Comparison of ENCODE assay signal across 14 cellular contexts in the genomic region with DNA sequence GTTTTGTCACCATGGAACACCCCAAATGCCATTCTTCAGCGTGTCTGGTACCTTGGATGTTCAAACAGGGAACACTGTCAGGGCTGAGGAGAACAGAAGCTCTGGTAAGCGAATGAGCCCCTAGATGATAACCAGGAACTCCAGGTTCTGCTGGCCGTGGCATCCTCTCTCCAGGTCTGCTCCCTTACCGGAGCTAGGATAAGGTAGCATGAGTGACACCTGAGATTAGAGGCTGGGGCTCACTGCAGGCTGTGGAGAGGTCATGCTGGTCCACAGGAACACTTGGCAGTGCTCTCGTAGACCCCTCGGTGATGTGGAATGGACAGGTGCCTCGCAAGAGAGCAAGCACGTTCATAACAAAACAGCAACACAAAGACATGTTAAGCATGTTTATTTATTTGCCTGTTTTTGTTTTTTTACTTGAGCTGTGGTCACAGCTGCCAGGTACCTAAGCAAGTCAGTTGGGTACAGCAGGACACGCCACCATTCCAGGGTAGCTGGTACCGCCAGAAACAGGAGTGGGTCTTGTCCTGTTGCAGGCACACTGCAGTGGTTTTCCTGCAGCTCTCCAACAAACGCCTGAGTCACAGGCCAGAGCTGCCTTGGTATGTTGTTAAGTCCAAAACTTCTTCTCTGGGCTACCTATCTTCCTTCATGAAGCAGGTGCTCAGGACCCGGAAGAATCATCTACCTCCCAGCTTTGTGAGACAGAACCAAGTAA. TPM values are rescaled to one million over a fixed set of nuclear protein-coding genes. Genes with fewer than 3 reads are reported as not detected.
A peak's percentile ranks its signal among the peaks of the same experiment; 100 is the strongest.
DNase-seq lines count a peak whose midpoint lies in the region; ATAC-seq and TF ChIP-seq lines count a peak whose summit lies in the region.
"Had no signal": no experiment of that assay in that cellular context is flagged by ENCODE, and none has a peak within 500 bp of the region (broad histone marks: within the 10 kb centered on the region; RNA-seq: fewer than 3 reads in every experiment).

No MANE protein-coding gene starts in this region.

- H3K27ac Mint-ChIP-seq in activated CD4-positive, alpha-beta memory T cell treated with anti-CD3 and anti-CD28 coated beads, Interleukin-2, amount 10 ng/mL, durations not matched to agents 7 days and 5 days, result peak overlapping the region; percentile 61

- no peak overlapping the region for H3K4ac ChIP-seq in mesenchymal stem cell (ENCODE audit: low read depth in 1 of 2, low read length in 2 of 2)

- H2BK15ac ChIP-seq in mesenchymal stem cell (ENCODE audit: low read depth, poor library complexity, severe bottlenecking), result no peak overlapping the region

- H3K4me1 ChIP-seq in left ventricle myocardium inferior (peaks cover 73% of the 10 kb centered on the region), mesenchymal stem cell (ENCODE audit: control insufficient read depth, insufficient read depth, low read depth, low read length) (peaks cover 37% of the 10 kb centered on the region), stomach (peaks cover 39 to 66% (median 63%) of the 10 kb centered on the region in 4 donors), upper lobe of right lung (peaks cover 25% of the 10 kb centered on the region)

- peaks cover 18% of the 10 kb centered on the region for H3K79me1 ChIP-seq in mesenchymal stem cell (replicated peaks; ENCODE audit: low read length, poor library complexity, severe bottlenecking)

- no peak overlapping the region for H2AFZ ChIP-seq in mesenchymal stem cell (ENCODE audit: low read depth, low read length)

- peaks cover 53% of the 10 kb centered on the region for H3K4me1 Mint-ChIP-seq in activated CD4-positive, alpha-beta memory T cell treated with anti-CD3 and anti-CD28 coated beads, Interleukin-2, amount 10 ng/mL, durations not matched to agents 7 days and 5 days

- H3K36me3 ChIP-seq in left ventricle myocardium inferior, result peaks cover 67% of the 10 kb centered on the region
- peaks cover 62 to 71% of the 10 kb centered on the region in 2 experiments for H3K36me3 ChIP-seq in mesenchymal stem cell (ENCODE audit: control insufficient read depth in 1 of 2, insufficient read depth in 2 of 2, low read depth in 1 of 2, low read length in 2 of 2)
- peaks cover 46 to 85% (median 82%) of the 10 kb centered on the region in 4 donors for H3K36me3 ChIP-seq in stomach
- peaks cover 80% of the 10 kb centered on the region for H3K36me3 ChIP-seq in upper lobe of right lung

- CTCF ChIA-PET in activated CD4-positive, alpha-beta memory T cell treated with anti-CD3 and anti-CD28 coated beads, Interleukin-2, amount 10 ng/mL, durations not matched to agents 7 days and 5 days (lab: Charles Lee), result no interaction called here

- no peak overlapping the region for H2BK120ac ChIP-seq in mesenchymal stem cell (ENCODE audit: low read depth, low read length)

- no peak for TF ChIP-seq EP300 in stomach (IDR thresholded peaks at IDR 0.05)

- H3K9ac ChIP-seq in mesenchymal stem cell (ENCODE audit: low read length), result peak overlapping the region; percentile 52

- no peak overlapping the region for H3K4me2 ChIP-seq in mesenchymal stem cell (ENCODE audit: low read length, poor library complexity, severe bottlenecking)

- H3K36me3 Mint-ChIP-seq in activated CD4-positive, alpha-beta memory T cell treated with anti-CD3 and anti-CD28 coated beads, Interleukin-2, amount 10 ng/mL, durations not matched to agents 7 days and 5 days (ENCODE audit: low read depth), result peaks cover 61% of the 10 kb centered on the region

- H2BK5ac ChIP-seq in mesenchymal stem cell (ENCODE audit: low read depth, low read length, poor library complexity, severe bottlenecking), result no peak overlapping the region

- no peak overlapping the region for H4K91ac ChIP-seq in mesenchymal stem cell (ENCODE audit: low read length)

- H3K4me3 ChIP-seq in left ventricle myocardium inferior (no peak overlapping the region), mesenchymal stem cell (ENCODE audit: insufficient read depth in 1 of 2, low read depth in 1 of 2, low read length in 2 of 2) (no peak overlapping the region), stomach (no peak overlapping the region), upper lobe of right lung (no peak overlapping the region)

- no peak overlapping the region for H4K8ac ChIP-seq in mesenchymal stem cell (ENCODE audit: low read length)

- no peaks in the 10 kb centered on the region for H3K9me3 ChIP-seq in left ventricle myocardium inferior (replicated peaks)
- H3K9me3 ChIP-seq in mesenchymal stem cell (ENCODE audit: control insufficient read depth, low read length), result no peaks in the 10 kb centered on the region
- no peaks in the 10 kb centered on the region for H3K9me3 ChIP-seq in stomach
- H3K9me3 ChIP-seq in upper lobe of right lung, result no peaks in the 10 kb centered on the region

- H2AK5ac ChIP-seq in mesenchymal stem cell (ENCODE audit: low read length, severe bottlenecking), result no peak overlapping the region

- no peak overlapping the region for H3K23ac ChIP-seq in mesenchymal stem cell (ENCODE audit: low read length in 2 of 2)

- H3K18ac ChIP-seq in mesenchymal stem cell (ENCODE audit: low read depth in 1 of 2, low read length in 2 of 2), result no peak overlapping the region

- no peak overlapping the region for H3K14ac ChIP-seq in mesenchymal stem cell (ENCODE audit: low read length in 2 of 2)

- TF ChIP-seq CTCF in left ventricle myocardium inferior (IDR thresholded peaks at IDR 0.05; ENCODE audit: borderline replicate concordance) (no peak), stomach (IDR thresholded peaks at IDR 0.05) (no peak), upper lobe of right lung (IDR thresholded peaks at IDR 0.05) (no peak)

- H3K27me3 Mint-ChIP-seq in activated CD4-positive, alpha-beta memory T cell treated with anti-CD3 and anti-CD28 coated beads, Interleukin-2, amount 10 ng/mL, durations not matched to agents 7 days and 5 days, result no peaks in the 10 kb centered on the region

- no peaks in the 10 kb centered on the region for H3K9me3 Mint-ChIP-seq in activated CD4-positive, alpha-beta memory T cell treated with anti-CD3 and anti-CD28 coated beads, Interleukin-2, amount 10 ng/mL, durations not matched to agents 7 days and 5 days

- ATAC-seq in Right ventricle myocardium superior (ENCODE audit: poor library complexity), result no peak
- ATAC-seq in upper lobe of right lung, result no peak
- ATAC-seq: left ventricle myocardium superior had no signal

- DNase-seq in left ventricle myocardium inferior (no peak), Right ventricle myocardium superior (no peak), mesenchymal stem cell (no peak), stomach (no peak), NCI-H146 treated with DMSO at 0.1 percent for 48 hours (lab: John Stamatoyannopoulos, UW; ENCODE audit: unreplicated experiment) (no peak), upper lobe of right lung (no peak), anterior cingulate cortex (lab: John Stamatoyannopoulos, UW) (no peak)
- no peak for DNase-seq in activated CD4-positive, alpha-beta memory T cell treated with anti-CD3 and anti-CD28 coated beads, Interleukin-2, amount 10 ng/mL, durations not matched to agents 7 days and 5 days
- DNase-seq: C1 segment of cervical spinal cord; GDM1; left ventricle myocardium superior; NCI-H2107; stimulated activated CD4-positive, alpha-beta T cell treated with anti-CD3 and anti-CD28 coated beads, Interleukin-2, amount 100 ng/mL, for 24 hours; stimulated activated naive CD4-positive, alpha-beta T cell had no signal

- no peak overlapping the region for H2BK12ac ChIP-seq in mesenchymal stem cell (ENCODE audit: low read length in 2 of 2)

- TF ChIP-seq POLR2A in stomach (IDR thresholded peaks at IDR 0.05), result no peak

- H3K4me3 Mint-ChIP-seq in activated CD4-positive, alpha-beta memory T cell treated with anti-CD3 and anti-CD28 coated beads, Interleukin-2, amount 10 ng/mL, durations not matched to agents 7 days and 5 days, result no peak overlapping the region

- intact Hi-C loops in left ventricle myocardium inferior (cut with micrococcal nuclease) (no loop called here), Right ventricle myocardium superior (cut with DNase I) (no loop called here), stomach (cut with DNase I; ENCODE audit: low total_unique reads) (no loop called here), upper lobe of right lung (cut with DNase I) (no loop called here)

- H3K27ac ChIP-seq in left ventricle myocardium inferior (replicated peaks) (peak overlapping the region; percentile 52), mesenchymal stem cell (ENCODE audit: low read length, poor library complexity, severe bottlenecking) (no peak overlapping the region), stomach (peak overlapping the region in 1 of 5 donors; percentile 38), upper lobe of right lung (no peak overlapping the region)

- no peaks in the 10 kb centered on the region for H3K27me3 ChIP-seq in left ventricle myocardium inferior (ENCODE audit: low read depth)
- H3K27me3 ChIP-seq in mesenchymal stem cell (ENCODE audit: control insufficient read depth in 1 of 2, insufficient read depth in 1 of 2, low read length in 2 of 2), result no peaks in the 10 kb centered on the region
- no peaks in the 10 kb centered on the region for H3K27me3 ChIP-seq in stomach
- no peaks in the 10 kb centered on the region for H3K27me3 ChIP-seq in upper lobe of right lung

- POLR2A ChIA-PET in activated CD4-positive, alpha-beta memory T cell treated with anti-CD3 and anti-CD28 coated beads, Interleukin-2, amount 10 ng/mL, durations not matched to agents 7 days and 5 days (lab: Charles Lee), result interaction anchor here (1.2 to 4.6 kb wide), 2 partner anchors 11 to 14 kb away, joined by 3 to 30 read pairs; a partner anchor contains a TSS

- 95% methylated on average over 12 of the region's 12 CpGs for WGBS in mesenchymal stem cell
- WGBS in stomach, 5 donors, result 62 to 68% (median 66%) methylated on average over 12 of the region's 12 CpGs

RNA-seq across cellular contexts. Expression of a gene that starts 4.6 kb away (rescaled TPM):
- total RNA-seq in left ventricle myocardium inferior (12.5 TPM), Right ventricle myocardium superior (9.9 TPM), stomach (10 to 100 TPM; 15.8 to 34.5 (median 18.3) TPM), upper lobe of right lung (26.4 TPM)
- total RNA-seq in activated CD4-positive, alpha-beta memory T cell treated with anti-CD3 and anti-CD28 coated beads, Interleukin-2, amount 10 ng/mL, durations not matched to agents 7 days and 5 days, result 10 to 100 TPM; 24.5 to 25.4 TPM
- polyA plus RNA-seq in mesenchymal stem cell (2013, experiment 1 of 2), result 26.0 TPM
- polyA plus RNA-seq in mesenchymal stem cell (2013, experiment 2 of 2), result 25.4 TPM
- 10 to 100 TPM in 2 of 3 donors, 1 to 10 TPM in 1; 9.3 to 12.4 (median 10.5) TPM for polyA plus RNA-seq in stomach

RNA-seq across cellular contexts. Expression of a gene that starts 10.6 kb away (rescaled TPM):
- 48.5 TPM for total RNA-seq in left ventricle myocardium inferior
- 41.1 TPM for total RNA-seq in Right ventricle myocardium superior
- 100 to 1,000 TPM; 143 to 149 TPM for total RNA-seq in activated CD4-positive, alpha-beta memory T cell treated with anti-CD3 and anti-CD28 coated beads, Interleukin-2, amount 10 ng/mL, durations not matched to agents 7 days and 5 days
- polyA plus RNA-seq in mesenchymal stem cell (2013, experiment 1 of 2), result 220 TPM
- polyA plus RNA-seq in mesenchymal stem cell (2013, experiment 2 of 2), result 221 TPM
- 10 to 100 TPM in 3 of 5 donors, 1 to 10 TPM in 1, under 1 TPM in 1; 0.58 to 76.4 (median 30.4) TPM for total RNA-seq in stomach
- 10 to 100 TPM; 31.8 to 57.9 (median 47.2) TPM for polyA plus RNA-seq in stomach
- 80.3 TPM for total RNA-seq in upper lobe of right lung
